9 cellular contexts compared by ENCODE assay signal in the genomic region with DNA sequence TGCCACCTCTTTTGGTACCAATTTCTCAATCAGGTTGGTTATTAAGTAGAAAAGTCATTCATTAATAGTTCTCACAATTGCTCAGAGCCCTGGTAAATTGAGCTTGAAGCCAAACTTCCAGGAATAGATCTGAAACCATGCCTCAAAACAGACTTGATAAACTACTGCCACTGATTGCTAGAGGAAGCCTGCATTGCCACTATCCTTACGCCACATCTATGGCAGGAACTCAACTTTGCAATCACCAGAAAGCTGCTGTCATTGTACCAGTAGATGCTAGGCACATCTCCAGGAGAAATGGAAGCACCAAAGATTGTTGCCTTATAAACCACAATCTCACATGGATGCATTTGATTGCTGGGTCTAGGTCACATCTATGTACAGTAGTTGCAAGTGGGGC. TPM values are rescaled to one million over a fixed set of nuclear protein-coding genes. Genes with fewer than 3 reads are reported as not detected.
"Had no signal": no experiment of that assay in that cellular context is flagged by ENCODE, and none has a peak within 500 bp of the region (broad histone marks: within the 10 kb centered on the region; RNA-seq: fewer than 3 reads in every experiment).

No MANE protein-coding gene starts in this region.

- H3K36me3 ChIP-seq: HAP-1 had no signal

- H3K4me1 Mint-ChIP-seq: GM23338, H9 had no signal

- H3K9me3 ChIP-seq: HAP-1 had no signal

- DNase-seq: GM23248, GOT3, H7, H9, HCEC 1CT, HFFc6 had no signal

- H3K4me1 ChIP-seq: HAP-1 had no signal

- H3K27ac ChIP-seq: GM23248 had no signal

- H3K4me3 ChIP-seq: GM23248, GM23338, HAP-1 had no signal

- H3K9me3 Mint-ChIP-seq: GM23338, HFFc6 had no signal

- H3K27ac Mint-ChIP-seq: GM23338, H9, HFFc6 had no signal

- H3K4me3 Mint-ChIP-seq: GM23338, H9, HFFc6 had no signal

- ATAC-seq: GM23338, HCT116 had no signal

RNA-seq across cellular contexts. Expression of gene TSPAN7, which starts 21.6 kb away (rescaled TPM):
- total RNA-seq: GM23248, HFFc6 had no signal
- polyA plus RNA-seq: GM23248 had no signal
